ENCODE assay signal across 8 cellular contexts in the genomic region with DNA sequence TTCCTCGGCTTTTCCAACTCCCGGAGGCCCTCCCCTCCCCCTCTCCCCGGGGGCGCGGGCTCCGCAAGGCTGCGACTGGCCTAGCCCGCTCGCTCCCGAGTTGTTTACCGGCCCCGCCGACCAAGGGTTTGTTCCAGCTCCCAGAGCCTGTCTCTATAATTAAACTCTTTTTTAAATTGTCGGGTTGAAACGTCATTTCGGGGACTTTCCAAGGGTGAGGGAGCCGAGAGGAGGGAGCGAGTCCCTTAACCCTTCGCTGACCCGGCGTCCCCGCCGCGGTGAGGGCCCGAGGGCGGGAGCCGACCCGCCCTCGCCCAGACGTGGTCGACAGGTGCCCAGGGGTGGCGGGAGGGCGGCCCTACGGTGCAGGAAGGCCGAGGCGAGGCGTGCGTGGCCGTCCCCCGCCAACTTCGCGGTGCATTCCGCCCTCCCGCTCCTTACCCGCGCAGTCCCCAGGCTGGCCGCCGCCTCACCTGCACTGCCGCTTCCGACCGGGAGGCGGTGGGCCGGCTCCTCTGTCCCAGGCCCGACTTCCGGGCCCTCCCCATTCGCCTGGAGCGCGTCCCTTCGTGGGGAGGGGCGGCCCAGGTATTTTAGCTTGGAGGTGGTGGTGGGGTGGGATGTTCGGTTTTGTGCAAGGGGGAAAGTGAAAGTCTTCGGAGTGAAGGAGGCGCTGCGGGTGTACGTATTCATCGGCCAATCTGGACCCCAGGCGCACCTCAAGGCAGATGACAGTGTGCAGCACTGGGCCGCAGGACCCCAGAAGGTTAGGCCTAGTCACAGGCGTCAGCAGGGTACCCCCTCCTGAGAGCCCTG. TPM values are rescaled to one million over a fixed set of nuclear protein-coding genes. Genes with fewer than 3 reads are reported as not detected.
DNase-seq lines count a peak whose midpoint lies in the region; ATAC-seq and TF ChIP-seq lines count a peak whose summit lies in the region.

No MANE protein-coding gene starts in this region.

- H3K4me1 ChIP-seq in hepatocyte (ENCODE audit: insufficient read depth), result peaks cover 13% of the 10 kb centered on the region

- no peaks in the 10 kb centered on the region for H3K9me2 ChIP-seq in hepatocyte (replicated peaks; ENCODE audit: insufficient read depth)

- peak; percentile 64 for TF ChIP-seq CTCF in hepatocyte (IDR thresholded peaks at IDR 0.05; ENCODE audit: poor library complexity)

- DNase-seq in DMS114 treated with DMSO at 0.1 percent for 48 hours (lab: John Stamatoyannopoulos, UW; ENCODE audit: unreplicated experiment) (peak; percentile 53), HK-2 (ENCODE audit: unreplicated experiment) (peak; percentile 85), SW 1271 (lab: John Stamatoyannopoulos, UW) (peak; percentile 46 to 73), amygdala (lab: John Stamatoyannopoulos, UW) (peak in 32 of 56 donors; percentile 30 to 75 (median 54)), hepatocyte (ENCODE audit: low spot score) (peak; percentile 92), retina (peak; percentile 92), cerebellum (ENCODE audit: low spot score) (no peak)

- WGBS in hepatocyte (ENCODE audit: low lambda C conversion rate, missing lambda C conversion rate), result 3% methylated on average over 58 of the region's 69 CpGs

- peak; percentile 43 for ATAC-seq in GM19452 (IDR thresholded peaks at IDR 0.05; ENCODE audit: unreplicated experiment)

- peak overlapping the region; percentile 71 for H3K4me3 ChIP-seq in hepatocyte

- H3K79me2 ChIP-seq in hepatocyte, result peaks cover 51% of the 10 kb centered on the region

- H3K4me2 ChIP-seq in hepatocyte, result peak overlapping the region; percentile 92

- peak overlapping the region; percentile 42 for H2AFZ ChIP-seq in hepatocyte

- H3K9me3 ChIP-seq in hepatocyte (ENCODE audit: low read depth), result no peaks in the 10 kb centered on the region

- H3K27me3 ChIP-seq in hepatocyte, result no peaks in the 10 kb centered on the region

- H4K20me1 ChIP-seq in hepatocyte (ENCODE audit: insufficient read depth, poor library complexity, severe bottlenecking), result peaks cover 19% of the 10 kb centered on the region

- peak overlapping the region; percentile 99 for H3K27ac ChIP-seq in hepatocyte

- H3K36me3 ChIP-seq in hepatocyte (replicated peaks; ENCODE audit: insufficient read depth, low read depth), result no peaks in the 10 kb centered on the region

RNA-seq across cellular contexts. Expression of a gene that starts 2.9 kb away (rescaled TPM):
- total RNA-seq in hepatocyte, result 101 and 111 TPM in 2 replicates
- 345 and 404 TPM in 2 replicates for polyA plus RNA-seq in hepatocyte
- 26.4 TPM for total RNA-seq in cerebellum
